In genomic region chr12:38838211-38838850, GRCh38 we compare ENCODE assay signal across 1 cellular context.
TF ChIP-seq lines count a peak whose summit lies in the region.

No MANE protein-coding gene starts in this region.

TF ChIP-seq in GM12878, 131 proteins besides CTCF, POLR2A, EP300 and RAD21:
- TF ChIP-seq USF1 (IDR thresholded peaks at IDR 0.05; ENCODE audit: borderline replicate concordance, extremely low read length, insufficient read depth, low read depth, low read length) (no peak), NBN (IDR thresholded peaks at IDR 0.05) (no peak), MAX (IDR thresholded peaks at IDR 0.05; ENCODE audit: low read depth, low read length) (no peak), HSF1 (IDR thresholded peaks at IDR 0.05; ENCODE audit: low read depth, low read length) (no peak), RBBP5 (conservative IDR thresholded peaks at IDR 0.05) (no peak)
